Comparison of ENCODE assay signal across 1 cellular context in the genomic region with DNA sequence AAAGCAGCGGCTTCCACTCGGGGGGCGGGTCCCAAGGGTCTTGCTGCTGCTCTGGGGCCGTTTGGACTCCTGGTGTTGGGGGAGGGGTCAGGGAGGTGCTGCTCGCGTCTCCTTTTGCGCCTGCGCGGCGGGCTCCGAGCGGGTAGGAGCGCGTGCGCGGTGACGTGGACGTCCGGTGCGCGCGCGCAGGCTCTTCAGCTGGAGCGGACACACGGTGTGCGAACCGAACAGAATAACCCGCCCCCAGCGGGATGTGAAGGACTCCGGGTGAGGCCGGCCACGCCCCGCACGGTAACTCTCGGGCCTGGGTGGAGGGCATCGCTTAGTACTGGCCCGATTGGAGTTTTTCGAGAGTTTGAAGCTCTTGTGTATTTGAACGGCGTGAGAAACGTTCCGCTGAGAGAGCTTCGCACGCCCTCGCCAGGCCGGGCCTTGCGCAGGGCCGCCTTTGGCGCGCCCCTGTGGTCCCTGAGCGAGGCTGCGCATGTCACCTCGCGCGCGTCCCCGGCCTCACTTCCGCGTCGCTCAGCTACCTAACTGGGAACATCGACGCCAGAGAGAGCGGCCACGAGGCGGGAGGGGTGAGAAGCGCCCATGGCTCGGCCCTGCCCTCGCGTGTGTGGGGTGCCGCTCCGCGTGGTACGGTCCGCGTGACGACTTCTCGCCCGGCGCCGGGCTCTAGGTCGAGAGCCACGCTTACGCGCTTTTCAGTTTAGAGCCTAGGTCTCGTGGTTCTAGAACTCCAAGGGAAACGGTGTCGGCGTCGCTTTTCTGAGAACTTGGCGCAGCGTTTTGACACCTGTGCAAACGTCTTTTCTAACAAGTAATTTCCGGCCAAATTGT.
TF ChIP-seq lines count a peak whose summit lies in the region.

A gene (plus strand): TSS at position 171 of the 843 bp plus-strand sequence.

TF ChIP-seq in HepG2, 621 proteins besides CTCF, POLR2A, EP300 and RAD21 (continued from another document and continues in another):
- TF ChIP-seq, protein P1, sequence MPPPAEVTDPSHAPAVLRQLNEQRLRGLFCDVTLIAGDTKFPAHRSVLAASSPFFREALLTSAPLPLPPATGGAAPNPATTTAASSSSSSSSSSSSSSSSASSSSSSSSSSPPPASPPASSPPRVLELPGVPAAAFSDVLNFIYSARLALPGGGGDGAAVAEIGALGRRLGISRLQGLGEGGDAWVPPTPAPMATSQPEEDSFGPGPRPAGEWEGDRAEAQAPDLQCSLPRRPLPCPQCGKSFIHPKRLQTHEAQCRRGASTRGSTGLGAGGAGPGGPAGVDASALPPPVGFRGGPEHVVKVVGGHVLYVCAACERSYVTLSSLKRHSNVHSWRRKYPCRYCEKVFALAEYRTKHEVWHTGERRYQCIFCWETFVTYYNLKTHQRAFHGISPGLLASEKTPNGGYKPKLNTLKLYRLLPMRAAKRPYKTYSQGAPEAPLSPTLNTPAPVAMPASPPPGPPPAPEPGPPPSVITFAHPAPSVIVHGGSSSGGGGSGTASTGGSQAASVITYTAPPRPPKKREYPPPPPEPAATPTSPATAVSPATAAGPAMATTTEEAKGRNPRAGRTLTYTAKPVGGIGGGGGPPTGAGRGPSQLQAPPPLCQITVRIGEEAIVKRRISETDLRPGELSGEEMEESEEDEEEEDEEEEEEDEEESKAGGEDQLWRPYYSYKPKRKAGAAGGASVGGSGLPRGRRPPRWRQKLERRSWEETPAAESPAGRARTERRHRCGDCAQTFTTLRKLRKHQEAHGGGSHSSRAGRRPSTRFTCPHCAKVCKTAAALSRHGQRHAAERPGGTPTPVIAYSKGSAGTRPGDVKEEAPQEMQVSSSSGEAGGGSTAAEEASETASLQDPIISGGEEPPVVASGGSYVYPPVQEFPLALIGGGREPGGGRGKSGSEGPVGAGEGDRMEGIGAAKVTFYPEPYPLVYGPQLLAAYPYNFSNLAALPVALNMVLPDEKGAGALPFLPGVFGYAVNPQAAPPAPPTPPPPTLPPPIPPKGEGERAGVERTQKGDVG (CRISPR knock-in tag; IDR thresholded peaks at IDR 0.05; ENCODE audit: borderline replicate concordance), result no peak
- TF ChIP-seq CC2D1A (CRISPR knock-in tag; IDR thresholded peaks at IDR 0.05), result no peak
- TF ChIP-seq ISL2 (CRISPR knock-in tag; IDR thresholded peaks at IDR 0.05), result peak; percentile 30; the same call in 1 of the 2 replicates
- TF ChIP-seq ZSCAN30 (CRISPR knock-in tag; IDR thresholded peaks at IDR 0.05), result no peak
- TF ChIP-seq JUND (CRISPR knock-in tag; IDR thresholded peaks at IDR 0.05), result peak; percentile 58
- TF ChIP-seq, protein P2, sequence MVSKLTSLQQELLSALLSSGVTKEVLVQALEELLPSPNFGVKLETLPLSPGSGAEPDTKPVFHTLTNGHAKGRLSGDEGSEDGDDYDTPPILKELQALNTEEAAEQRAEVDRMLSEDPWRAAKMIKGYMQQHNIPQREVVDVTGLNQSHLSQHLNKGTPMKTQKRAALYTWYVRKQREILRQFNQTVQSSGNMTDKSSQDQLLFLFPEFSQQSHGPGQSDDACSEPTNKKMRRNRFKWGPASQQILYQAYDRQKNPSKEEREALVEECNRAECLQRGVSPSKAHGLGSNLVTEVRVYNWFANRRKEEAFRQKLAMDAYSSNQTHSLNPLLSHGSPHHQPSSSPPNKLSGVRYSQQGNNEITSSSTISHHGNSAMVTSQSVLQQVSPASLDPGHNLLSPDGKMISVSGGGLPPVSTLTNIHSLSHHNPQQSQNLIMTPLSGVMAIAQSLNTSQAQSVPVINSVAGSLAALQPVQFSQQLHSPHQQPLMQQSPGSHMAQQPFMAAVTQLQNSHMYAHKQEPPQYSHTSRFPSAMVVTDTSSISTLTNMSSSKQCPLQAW (CRISPR knock-in tag; IDR thresholded peaks at IDR 0.05), result no peak
- TF ChIP-seq MXD4 (CRISPR knock-in tag; IDR thresholded peaks at IDR 0.05), result peak; percentile 81
- no peak for TF ChIP-seq RELA (CRISPR knock-in tag; IDR thresholded peaks at IDR 0.05)
- TF ChIP-seq HOXA9 (CRISPR knock-in tag; IDR thresholded peaks at IDR 0.05; ENCODE audit: borderline replicate concordance), result 0 out of 2 replicates have a peak, but pooled peaks have one; percentile 18
- TF ChIP-seq, protein P3, sequence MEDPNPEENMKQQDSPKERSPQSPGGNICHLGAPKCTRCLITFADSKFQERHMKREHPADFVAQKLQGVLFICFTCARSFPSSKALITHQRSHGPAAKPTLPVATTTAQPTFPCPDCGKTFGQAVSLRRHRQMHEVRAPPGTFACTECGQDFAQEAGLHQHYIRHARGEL (CRISPR knock-in tag; IDR thresholded peaks at IDR 0.05), result no peak
- TF ChIP-seq HMG20B (CRISPR knock-in tag; conservative IDR thresholded peaks at IDR 0.05), result no peak
- TF ChIP-seq, protein P4, sequence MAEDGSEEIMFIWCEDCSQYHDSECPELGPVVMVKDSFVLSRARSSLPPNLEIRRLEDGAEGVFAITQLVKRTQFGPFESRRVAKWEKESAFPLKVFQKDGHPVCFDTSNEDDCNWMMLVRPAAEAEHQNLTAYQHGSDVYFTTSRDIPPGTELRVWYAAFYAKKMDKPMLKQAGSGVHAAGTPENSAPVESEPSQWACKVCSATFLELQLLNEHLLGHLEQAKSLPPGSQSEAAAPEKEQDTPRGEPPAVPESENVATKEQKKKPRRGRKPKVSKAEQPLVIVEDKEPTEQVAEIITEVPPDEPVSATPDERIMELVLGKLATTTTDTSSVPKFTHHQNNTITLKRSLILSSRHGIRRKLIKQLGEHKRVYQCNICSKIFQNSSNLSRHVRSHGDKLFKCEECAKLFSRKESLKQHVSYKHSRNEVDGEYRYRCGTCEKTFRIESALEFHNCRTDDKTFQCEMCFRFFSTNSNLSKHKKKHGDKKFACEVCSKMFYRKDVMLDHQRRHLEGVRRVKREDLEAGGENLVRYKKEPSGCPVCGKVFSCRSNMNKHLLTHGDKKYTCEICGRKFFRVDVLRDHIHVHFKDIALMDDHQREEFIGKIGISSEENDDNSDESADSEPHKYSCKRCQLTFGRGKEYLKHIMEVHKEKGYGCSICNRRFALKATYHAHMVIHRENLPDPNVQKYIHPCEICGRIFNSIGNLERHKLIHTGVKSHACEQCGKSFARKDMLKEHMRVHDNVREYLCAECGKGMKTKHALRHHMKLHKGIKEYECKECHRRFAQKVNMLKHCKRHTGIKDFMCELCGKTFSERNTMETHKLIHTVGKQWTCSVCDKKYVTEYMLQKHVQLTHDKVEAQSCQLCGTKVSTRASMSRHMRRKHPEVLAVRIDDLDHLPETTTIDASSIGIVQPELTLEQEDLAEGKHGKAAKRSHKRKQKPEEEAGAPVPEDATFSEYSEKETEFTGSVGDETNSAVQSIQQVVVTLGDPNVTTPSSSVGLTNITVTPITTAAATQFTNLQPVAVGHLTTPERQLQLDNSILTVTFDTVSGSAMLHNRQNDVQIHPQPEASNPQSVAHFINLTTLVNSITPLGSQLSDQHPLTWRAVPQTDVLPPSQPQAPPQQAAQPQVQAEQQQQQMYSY (CRISPR knock-in tag; IDR thresholded peaks at IDR 0.05), result no peak; the same call in 1 of the 2 replicates
- TF ChIP-seq, protein P5, sequence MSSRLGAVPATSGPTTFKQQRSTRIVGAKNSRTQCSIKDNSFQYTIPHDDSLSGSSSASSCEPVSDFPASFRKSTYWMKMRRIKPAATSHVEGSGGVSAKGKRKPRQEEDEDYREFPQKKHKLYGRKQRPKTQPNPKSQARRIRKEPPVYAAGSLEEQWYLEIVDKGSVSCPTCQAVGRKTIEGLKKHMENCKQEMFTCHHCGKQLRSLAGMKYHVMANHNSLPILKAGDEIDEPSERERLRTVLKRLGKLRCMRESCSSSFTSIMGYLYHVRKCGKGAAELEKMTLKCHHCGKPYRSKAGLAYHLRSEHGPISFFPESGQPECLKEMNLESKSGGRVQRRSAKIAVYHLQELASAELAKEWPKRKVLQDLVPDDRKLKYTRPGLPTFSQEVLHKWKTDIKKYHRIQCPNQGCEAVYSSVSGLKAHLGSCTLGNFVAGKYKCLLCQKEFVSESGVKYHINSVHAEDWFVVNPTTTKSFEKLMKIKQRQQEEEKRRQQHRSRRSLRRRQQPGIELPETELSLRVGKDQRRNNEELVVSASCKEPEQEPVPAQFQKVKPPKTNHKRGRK (CRISPR knock-in tag; IDR thresholded peaks at IDR 0.05), result no peak
- peak; percentile 89 for TF ChIP-seq ELF1 (CRISPR knock-in tag; IDR thresholded peaks at IDR 0.05)
- TF ChIP-seq ZNF550 (CRISPR knock-in tag; IDR thresholded peaks at IDR 0.05; ENCODE audit: borderline replicate concordance), result no peak
- TF ChIP-seq TOE1 (CRISPR knock-in tag; IDR thresholded peaks at IDR 0.05), result 0 out of 2 replicates have a peak, but pooled peaks have one; percentile 37
- TF ChIP-seq NCOA2 (CRISPR knock-in tag; IDR thresholded peaks at IDR 0.05), result no peak
- no peak for TF ChIP-seq ZNF841 (CRISPR knock-in tag; IDR thresholded peaks at IDR 0.05; ENCODE audit: borderline replicate concordance)
- peak; percentile 86 for TF ChIP-seq IKZF4 (CRISPR knock-in tag; IDR thresholded peaks at IDR 0.05; ENCODE audit: borderline replicate concordance, low read depth, not compliant biosample characterization)
- TF ChIP-seq ZNF331 (CRISPR knock-in tag; IDR thresholded peaks at IDR 0.05), result no peak
- TF ChIP-seq ELF3 (CRISPR knock-in tag; IDR thresholded peaks at IDR 0.05), result peak; percentile 82
- no peak for TF ChIP-seq ZBTB7B (CRISPR knock-in tag; IDR thresholded peaks at IDR 0.05)
- no peak for TF ChIP-seq DPF2 (CRISPR knock-in tag; IDR thresholded peaks at IDR 0.05; ENCODE audit: borderline replicate concordance, low read depth)
- no peak; the same call in 1 of the 2 replicates for TF ChIP-seq ZMYM3 (CRISPR knock-in tag; IDR thresholded peaks at IDR 0.05)
- 0 out of 2 replicates have a peak, but pooled peaks have one; percentile 49 for TF ChIP-seq TMF1 (CRISPR knock-in tag; IDR thresholded peaks at IDR 0.05; ENCODE audit: low read depth)
- no peak; the same call in 1 of the 2 replicates for TF ChIP-seq TARDBP (CRISPR knock-in tag; IDR thresholded peaks at IDR 0.05)
- no peak for TF ChIP-seq NFKBIZ (CRISPR knock-in tag; IDR thresholded peaks at IDR 0.05)
- peak; percentile 30; the same call in 1 of the 2 replicates for TF ChIP-seq ZNF790 (CRISPR knock-in tag; IDR thresholded peaks at IDR 0.05; ENCODE audit: borderline replicate concordance)
- peak; percentile 84 for TF ChIP-seq SALL1 (CRISPR knock-in tag; IDR thresholded peaks at IDR 0.05)
- peak; percentile 79; the same call in 1 of the 2 replicates for TF ChIP-seq ZNF235 (CRISPR knock-in tag; IDR thresholded peaks at IDR 0.05; ENCODE audit: borderline replicate concordance)
- TF ChIP-seq ZNF24 (IDR thresholded peaks at IDR 0.05), result no peak
- TF ChIP-seq, protein P6, sequence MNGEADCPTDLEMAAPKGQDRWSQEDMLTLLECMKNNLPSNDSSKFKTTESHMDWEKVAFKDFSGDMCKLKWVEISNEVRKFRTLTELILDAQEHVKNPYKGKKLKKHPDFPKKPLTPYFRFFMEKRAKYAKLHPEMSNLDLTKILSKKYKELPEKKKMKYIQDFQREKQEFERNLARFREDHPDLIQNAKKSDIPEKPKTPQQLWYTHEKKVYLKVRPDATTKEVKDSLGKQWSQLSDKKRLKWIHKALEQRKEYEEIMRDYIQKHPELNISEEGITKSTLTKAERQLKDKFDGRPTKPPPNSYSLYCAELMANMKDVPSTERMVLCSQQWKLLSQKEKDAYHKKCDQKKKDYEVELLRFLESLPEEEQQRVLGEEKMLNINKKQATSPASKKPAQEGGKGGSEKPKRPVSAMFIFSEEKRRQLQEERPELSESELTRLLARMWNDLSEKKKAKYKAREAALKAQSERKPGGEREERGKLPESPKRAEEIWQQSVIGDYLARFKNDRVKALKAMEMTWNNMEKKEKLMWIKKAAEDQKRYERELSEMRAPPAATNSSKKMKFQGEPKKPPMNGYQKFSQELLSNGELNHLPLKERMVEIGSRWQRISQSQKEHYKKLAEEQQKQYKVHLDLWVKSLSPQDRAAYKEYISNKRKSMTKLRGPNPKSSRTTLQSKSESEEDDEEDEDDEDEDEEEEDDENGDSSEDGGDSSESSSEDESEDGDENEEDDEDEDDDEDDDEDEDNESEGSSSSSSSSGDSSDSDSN (CRISPR knock-in tag; IDR thresholded peaks at IDR 0.05), result peak; percentile 71
- TF ChIP-seq ASH2L (IDR thresholded peaks at IDR 0.05; ENCODE audit: insufficient read length, low read depth, low read length), result peak; percentile 68
- no peak for TF ChIP-seq PRPF4 (IDR thresholded peaks at IDR 0.05; ENCODE audit: low read depth, low read length, poor library complexity, severe bottlenecking)
- 0 out of 2 replicates have a peak, but pooled peaks have one; percentile 39 for TF ChIP-seq ZBTB42 (CRISPR knock-in tag; IDR thresholded peaks at IDR 0.05)
- peak; percentile 71 for TF ChIP-seq POLR2G (IDR thresholded peaks at IDR 0.05; ENCODE audit: low read depth, low read length)
- TF ChIP-seq ISX (CRISPR knock-in tag; conservative IDR thresholded peaks at IDR 0.05), result peak; percentile 68; the same call in 1 of the 2 replicates
- no peak for TF ChIP-seq SIN3B (IDR thresholded peaks at IDR 0.05; ENCODE audit: low read length)
- no peak for TF ChIP-seq MBNL3 (CRISPR knock-in tag; conservative IDR thresholded peaks at IDR 0.05)
- no peak for TF ChIP-seq NFE2L2 (IDR thresholded peaks at IDR 0.05; ENCODE audit: low read length)
- TF ChIP-seq ZNF75D (CRISPR knock-in tag; IDR thresholded peaks at IDR 0.05; ENCODE audit: borderline replicate concordance), result no peak
- TF ChIP-seq, protein P7, sequence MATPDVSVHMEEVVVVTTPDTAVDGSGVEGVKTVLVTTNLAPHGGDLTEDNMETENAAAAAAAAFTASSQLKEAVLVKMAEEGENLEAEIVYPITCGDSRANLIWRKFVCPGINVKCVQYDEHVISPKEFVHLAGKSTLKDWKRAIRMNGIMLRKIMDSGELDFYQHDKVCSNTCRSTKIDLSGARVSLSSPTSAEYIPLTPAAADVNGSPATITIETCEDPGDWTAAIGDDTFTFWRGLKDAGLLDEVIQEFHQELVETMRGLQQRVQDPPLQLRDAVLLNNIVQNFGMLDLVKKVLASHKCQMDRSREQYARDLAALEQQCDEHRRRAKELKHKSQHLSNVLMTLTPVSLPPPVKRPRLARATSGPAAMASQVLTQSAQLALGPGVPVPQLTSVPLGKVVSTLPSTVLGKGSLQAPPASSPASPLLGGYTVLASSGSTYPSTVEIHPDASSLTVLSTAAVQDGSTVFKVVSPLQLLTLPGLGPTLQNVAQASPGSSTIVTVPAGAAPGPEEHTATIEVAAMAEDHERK (CRISPR knock-in tag; IDR thresholded peaks at IDR 0.05; ENCODE audit: low read depth), result 0 out of 2 replicates have a peak, but pooled peaks have one; percentile 45
- TF ChIP-seq, protein P8, sequence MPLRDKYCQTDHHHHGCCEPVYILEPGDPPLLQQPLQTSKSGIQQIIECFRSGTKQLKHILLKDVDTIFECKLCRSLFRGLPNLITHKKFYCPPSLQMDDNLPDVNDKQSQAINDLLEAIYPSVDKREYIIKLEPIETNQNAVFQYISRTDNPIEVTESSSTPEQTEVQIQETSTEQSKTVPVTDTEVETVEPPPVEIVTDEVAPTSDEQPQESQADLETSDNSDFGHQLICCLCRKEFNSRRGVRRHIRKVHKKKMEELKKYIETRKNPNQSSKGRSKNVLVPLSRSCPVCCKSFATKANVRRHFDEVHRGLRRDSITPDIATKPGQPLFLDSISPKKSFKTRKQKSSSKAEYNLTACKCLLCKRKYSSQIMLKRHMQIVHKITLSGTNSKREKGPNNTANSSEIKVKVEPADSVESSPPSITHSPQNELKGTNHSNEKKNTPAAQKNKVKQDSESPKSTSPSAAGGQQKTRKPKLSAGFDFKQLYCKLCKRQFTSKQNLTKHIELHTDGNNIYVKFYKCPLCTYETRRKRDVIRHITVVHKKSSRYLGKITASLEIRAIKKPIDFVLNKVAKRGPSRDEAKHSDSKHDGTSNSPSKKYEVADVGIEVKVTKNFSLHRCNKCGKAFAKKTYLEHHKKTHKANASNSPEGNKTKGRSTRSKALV (CRISPR knock-in tag; IDR thresholded peaks at IDR 0.05), result peak; percentile 68; the same call in 1 of the 2 replicates
- no peak; the same call in 1 of the 2 replicates for TF ChIP-seq ARNTL (CRISPR knock-in tag; IDR thresholded peaks at IDR 0.05)
- TF ChIP-seq ZNF44 (CRISPR knock-in tag; IDR thresholded peaks at IDR 0.05), result no peak
- no peak for TF ChIP-seq SNRNP70 (IDR thresholded peaks at IDR 0.05; ENCODE audit: low read depth, low read length)
